ENCODE assay signal across 8 cellular contexts in genomic region chr10:61592581-61592980, GRCh38.
DNase-seq lines count a peak whose midpoint lies in the region; ATAC-seq and TF ChIP-seq lines count a peak whose summit lies in the region.

No MANE protein-coding gene starts in this region.

- no peaks in the 10 kb centered on the region for H3K27me3 Mint-ChIP-seq in CD14-positive monocyte (ENCODE audit: low read depth in 3 of 3)

- intact Hi-C loops in CD14-positive monocyte (cut with micrococcal nuclease) = no loop called here

- peaks cover 2% of the 10 kb centered on the region for H3K4me1 Mint-ChIP-seq in CD14-positive monocyte

- ATAC-seq in GM21381 (IDR thresholded peaks at IDR 0.05; ENCODE audit: unreplicated experiment) = peak; percentile 74
- ATAC-seq in HG03135 (IDR thresholded peaks at IDR 0.05; ENCODE audit: unreplicated experiment) = no peak

- H3K36me3 Mint-ChIP-seq in CD14-positive monocyte = no peaks in the 10 kb centered on the region

- TF ChIP-seq CTCF in CD14-positive monocyte (IDR thresholded peaks at IDR 0.05) (peak; percentile 18), LNCAP (IDR thresholded peaks at IDR 0.05) (peak; percentile 74), foreskin fibroblast (IDR thresholded peaks at IDR 0.05; ENCODE audit: low read depth, low read length) (peak; percentile 33)

- no peak overlapping the region for H3K4me3 ChIP-seq in foreskin fibroblast (ENCODE audit: low read depth in 1 of 2, low read length in 2 of 2)

- no peak overlapping the region for H3K27ac Mint-ChIP-seq in CD14-positive monocyte

- H3K4me3 Mint-ChIP-seq in CD14-positive monocyte = no peak overlapping the region

- DNase-seq in CD14-positive monocyte (ENCODE audit: low spot score) (no peak), foreskin fibroblast (peak in 1 of 2 donors; percentile 6), ureter (ENCODE audit: low spot score) (no peak), hippocampal formation (lab: John Stamatoyannopoulos, UW) (no peak), foreskin melanocyte (no peak)

- peaks cover 0 to 2% (median 0%) of the 10 kb centered on the region in 7 donors for H3K9me3 Mint-ChIP-seq in CD14-positive monocyte

Comparison
In these comparisons a context has a peak if more than half of its experiments do, and no peak if none do; other contexts are left out.
1. CTCF ChIP-seq: peak in every context shown above with its lines; median percentile 74 in LNCAP; 33 in foreskin fibroblast; 18 in CD14-positive monocyte.